Comparison of ENCODE assay signal across 8 cellular contexts in genomic region chr17:77285594-77286390, GRCh38.
DNase-seq lines count a peak whose midpoint lies in the region; ATAC-seq and TF ChIP-seq lines count a peak whose summit lies in the region.

No MANE protein-coding gene starts in this region.

- in situ Hi-C loops in Panc1 (cut with HindIII; ENCODE audit: low pct_unique_long_range_greater_than_20kb, low sequenced_read_pairs) (no loop called here), HAP-1 (cut with MboI; ENCODE audit: low sequenced_read_pairs) (no loop called here)

- H3K27me3 ChIP-seq in Panc1 (ENCODE audit: control insufficient read depth, insufficient read depth, low read length): no peaks in the 10 kb centered on the region
- peaks cover 0 to 6% (median 0%) of the 10 kb centered on the region in 3 donors for H3K27me3 ChIP-seq in psoas muscle (ENCODE audit: insufficient read depth in 3 of 3, low read length in 2 of 3)
- H3K27me3 ChIP-seq in HAP-1 (ENCODE audit: low read depth): no peaks in the 10 kb centered on the region

- WGBS in psoas muscle, 3 donors: 77 to 80% (median 79%) methylated on average over 34 of the region's 34 CpGs

- TF ChIP-seq CTCF in Panc1 (IDR thresholded peaks at IDR 0.05): no peak
- TF ChIP-seq CTCF in psoas muscle (IDR thresholded peaks at IDR 0.05): no peak

- H3K4me3 ChIP-seq in Panc1 (ENCODE audit: low read depth in 2 of 2, low read length in 2 of 2): peak overlapping the region; percentile 38 to 98
- no peak overlapping the region for H3K4me3 ChIP-seq in psoas muscle
- no peak overlapping the region for H3K4me3 ChIP-seq in HAP-1

- H3K36me3 ChIP-seq in Panc1 (ENCODE audit: control insufficient read depth, insufficient read depth, low read length): peaks cover 10% of the 10 kb centered on the region
- H3K36me3 ChIP-seq in psoas muscle (ENCODE audit: insufficient read depth in 1 of 2, low read depth in 1 of 2): no peaks in the 10 kb centered on the region
- peaks cover 4% of the 10 kb centered on the region for H3K36me3 ChIP-seq in HAP-1 (replicated peaks)

- CTCF ChIA-PET in Panc1 (lab: Charles Lee): no interaction called here

- ATAC-seq in Panc1 (peak; percentile 13), psoas muscle (peak in 1 of 4 donors; percentile 4), GM18870 (IDR thresholded peaks at IDR 0.05; ENCODE audit: unreplicated experiment) (no peak), HG03045 (IDR thresholded peaks at IDR 0.05; ENCODE audit: unreplicated experiment) (no peak)

- POLR2A ChIA-PET in Panc1 (lab: Charles Lee): interaction anchor here (0.6 to 2.8 kb wide), 6 partner anchors 14 to 675 kb away, joined by 3 to 13 read pairs (median 4); no protein-coding TSS in a partner anchor

- intact Hi-C loops in Panc1 (cut with micrococcal nuclease; ENCODE audit: unreplicated experiment) (no loop called here), psoas muscle (cut with DNase I) (loop anchor here in 1 of 2 donors (5.0 kb wide), 1 partner anchor 37 kb away; no protein-coding TSS in a partner anchor)

- DNase-seq in GM04503 (ENCODE audit: low read depth) (peak; percentile 85), Panc1 (ENCODE audit: low read depth, low spot score) (no peak), fibroblast of peridontal ligament (ENCODE audit: extremely low read depth) (peak; percentile 58), psoas muscle (peak; percentile 65 to 77), NCI-H446 (lab: John Stamatoyannopoulos, UW) (no peak), HAP-1 (ENCODE audit: low spot score in 2 of 2) (no peak)

- peaks cover 63% of the 10 kb centered on the region for H3K4me1 ChIP-seq in Panc1 (ENCODE audit: control insufficient read depth, insufficient read depth, low read length)
- peaks cover 40% of the 10 kb centered on the region for H3K4me1 ChIP-seq in psoas muscle
- H3K4me1 ChIP-seq in HAP-1: peaks cover 14% of the 10 kb centered on the region

- no TSS peak for BruUV-seq in Panc1 (replicated peaks; lab: Mats Ljungman, UMichigan)

- H3K9me3 ChIP-seq in Panc1 (ENCODE audit: control insufficient read depth, insufficient read depth, low read depth, low read length) (no peaks in the 10 kb centered on the region), psoas muscle (no peaks in the 10 kb centered on the region), HAP-1 (no peaks in the 10 kb centered on the region)

- H3K27ac ChIP-seq in Panc1 (ENCODE audit: low read length): peak overlapping the region; percentile 100
- H3K27ac ChIP-seq in psoas muscle: peak overlapping the region; percentile 97

Comparison
In these comparisons a context has a peak if more than half of its experiments do, and no peak if none do; other contexts are left out.
1. DNase-seq: peak in GM04503 (single experiment), fibroblast of peridontal ligament (single experiment) and psoas muscle (2 of 2); none in Panc1 (single experiment), NCI-H446 (0 of 2) and HAP-1 (0 of 2).
2. H3K4me3 ChIP-seq: peak in Panc1 (2 of 2); none in psoas muscle (single experiment) and HAP-1 (single experiment).